ENCODE assay signal across 20 cellular contexts in genomic region chr1:228337031-228337564, GRCh38.
A peak's percentile ranks its signal among the peaks of the same experiment; 100 is the strongest.
DNase-seq lines count a peak whose midpoint lies in the region; ATAC-seq and TF ChIP-seq lines count a peak whose summit lies in the region.
"Had no signal": no experiment of that assay in that cellular context is flagged by ENCODE, and none has a peak within 500 bp of the region (broad histone marks: within the 10 kb centered on the region; RNA-seq: fewer than 3 reads in every experiment).

No MANE protein-coding gene starts in this region.

- peak; percentile 29 for DNase-seq in Right ventricle myocardium superior
- DNase-seq in right atrium auricular region (ENCODE audit: low spot score): no peak
- peak; percentile 43 for DNase-seq in islet precursor cell
- DNase-seq in posterior cingulate gyrus: peak in 6 of 10 donors; percentile 4 to 75 (median 32)
- no peak for DNase-seq in dermis blood vessel endothelial cell
- no peak for DNase-seq in central memory CD4-positive, alpha-beta T cell
- DNase-seq: activated CD8-positive, alpha-beta T cell treated with anti-CD3 and anti-CD28 coated beads for 36 hours; activated T-cell treated with anti-CD3 and anti-CD28 coated beads, Interleukin-2, amount 50 U/mL, for 48 hours; Karpas-422; NCI-H1694 treated with DMSO at 0.1 percent for 48 hours; NCI-H69; stimulated activated CD4-positive, alpha-beta T cell treated with anti-CD3 and anti-CD28 coated beads, Interleukin-4, amount 100 ng/mL, for 24 hours; stimulated activated naive CD8-positive, alpha-beta T cell treated with anti-CD3 and anti-CD28 coated beads, Interleukin-15, Interleukin-2, amounts not matched to agents 100 U/mL and 50 U/mL, for 24 hours; T-helper 9 cell; trophoblast cell had no signal

- intact Hi-C loops in Right ventricle myocardium superior (cut with DNase I): no loop called here
- intact Hi-C loops in posterior cingulate gyrus (cut with DNase I): no loop called here

- H3K9me3 ChIP-seq in right atrium auricular region: no peaks in the 10 kb centered on the region

- H3K27ac ChIP-seq in right atrium auricular region: no peak overlapping the region
- H3K27ac ChIP-seq: C4-2B had no signal

- H3K4me3 ChIP-seq in right atrium auricular region: no peak overlapping the region

- H3K4me1 ChIP-seq in right atrium auricular region: no peaks in the 10 kb centered on the region

- no peak for TF ChIP-seq CTCF in right atrium auricular region (IDR thresholded peaks at IDR 0.05)

- no peaks in the 10 kb centered on the region for H3K27me3 ChIP-seq in right atrium auricular region

- H3K36me3 ChIP-seq in right atrium auricular region: peaks cover 89% of the 10 kb centered on the region

- ATAC-seq in Right ventricle myocardium superior (ENCODE audit: poor library complexity) (no peak), HG03108 (IDR thresholded peaks at IDR 0.05; ENCODE audit: unreplicated experiment) (no peak)
- ATAC-seq: activated CD8-positive, alpha-beta T cell treated with anti-CD3 and anti-CD28 coated beads for 36 hours; left colon; SK-N-SH treated with all-trans-retinoic acid at 6 μM for 48 hours; stimulated activated naive CD8-positive, alpha-beta T cell treated with anti-CD3 and anti-CD28 coated beads, Interleukin-15, Interleukin-2, amounts not matched to agents 100 U/mL and 50 U/mL, for 24 hours; WTC11 had no signal

Comparison
In these comparisons a context has a peak if more than half of its experiments do, and no peak if none do; other contexts are left out.
1. DNase-seq: peak in Right ventricle myocardium superior (single experiment), islet precursor cell (single experiment) and posterior cingulate gyrus (6 of 10); none in right atrium auricular region (single experiment), dermis blood vessel endothelial cell (single experiment) and central memory CD4-positive, alpha-beta T cell (single experiment).